ENCODE assay signal across 8 cellular contexts in genomic region chrX:3697701-3698279, GRCh38. TPM values are rescaled to one million over a fixed set of nuclear protein-coding genes. Genes with fewer than 3 reads are reported as not detected.
DNase-seq lines count a peak whose midpoint lies in the region; ATAC-seq and TF ChIP-seq lines count a peak whose summit lies in the region.

No MANE protein-coding gene starts in this region.

- no TSS peak for BruUV-seq in mammary epithelial cell (replicated peaks; lab: Mats Ljungman, UMichigan)

- no peak overlapping the region for H2BK15ac ChIP-seq in mesenchymal stem cell (ENCODE audit: low read depth, poor library complexity, severe bottlenecking)

- H3K36me3 Mint-ChIP-seq in activated naive CD8-positive, alpha-beta T cell treated with anti-CD3 and anti-CD28 coated beads for 36 hours: peaks cover 18% of the 10 kb centered on the region

- no peak overlapping the region for H3K4ac ChIP-seq in mesenchymal stem cell (ENCODE audit: low read depth in 1 of 2, low read length in 2 of 2)

- H4K91ac ChIP-seq in mesenchymal stem cell (ENCODE audit: low read length): no peak overlapping the region

- H2AFZ ChIP-seq in mammary epithelial cell (ENCODE audit: low read depth, low read length) (no peak overlapping the region), mesenchymal stem cell (ENCODE audit: low read depth, low read length) (no peak overlapping the region)

- no peak overlapping the region for H2BK120ac ChIP-seq in mesenchymal stem cell (ENCODE audit: low read depth, low read length)

- no peaks in the 10 kb centered on the region for H4K20me1 ChIP-seq in mammary epithelial cell (ENCODE audit: insufficient read depth, low read length)

- H3K23ac ChIP-seq in mesenchymal stem cell (ENCODE audit: low read length in 2 of 2): no peak overlapping the region

- H3K36me3 ChIP-seq in mammary epithelial cell (ENCODE audit: insufficient read depth, low read length) (no peaks in the 10 kb centered on the region), mesenchymal stem cell (ENCODE audit: control insufficient read depth in 1 of 2, insufficient read depth in 2 of 2, low read depth in 1 of 2, low read length in 2 of 2) (no peaks in the 10 kb centered on the region)

- CTCF ChIA-PET in AG04450 (lab: Charles Lee) (no interaction called here), mammary epithelial cell (lab: Charles Lee; ENCODE audit: low non-redundant PET) (no interaction called here)

- H3K9ac ChIP-seq in mammary epithelial cell (ENCODE audit: insufficient read depth, low read length): peak overlapping the region; percentile 62
- no peak overlapping the region for H3K9ac ChIP-seq in mesenchymal stem cell (ENCODE audit: low read length)

- no peak overlapping the region for H4K8ac ChIP-seq in mesenchymal stem cell (ENCODE audit: low read length)

- no peak for TF ChIP-seq EP300 in Ishikawa (IDR thresholded peaks at IDR 0.05; ENCODE audit: borderline replicate concordance)

- H3K27ac ChIP-seq in AG04450 (ENCODE audit: low read depth, low read length) (peak overlapping the region; percentile 52), mammary epithelial cell (ENCODE audit: insufficient read depth, low read depth, low read length) (peak overlapping the region; percentile 86), mesenchymal stem cell (ENCODE audit: low read length, poor library complexity, severe bottlenecking) (peak overlapping the region; percentile 60)

- H3K4me2 ChIP-seq in mammary epithelial cell (ENCODE audit: insufficient read depth, low read depth, low read length) (peak overlapping the region; percentile 51), mesenchymal stem cell (ENCODE audit: low read length, poor library complexity, severe bottlenecking) (peak overlapping the region; percentile 47)

- H3K27me3 Mint-ChIP-seq in activated naive CD8-positive, alpha-beta T cell treated with anti-CD3 and anti-CD28 coated beads for 36 hours: no peaks in the 10 kb centered on the region

- H3K79me2 ChIP-seq in mammary epithelial cell (ENCODE audit: insufficient read depth, low read length): peaks cover 69% of the 10 kb centered on the region

- dilution Hi-C loops in mammary epithelial cell (cut with HindIII; ENCODE audit: low sequenced_read_pairs): no loop called here

- no peak for ATAC-seq in GM21825 (IDR thresholded peaks at IDR 0.05; ENCODE audit: unreplicated experiment)

- H3K9me3 Mint-ChIP-seq in activated naive CD8-positive, alpha-beta T cell treated with anti-CD3 and anti-CD28 coated beads for 36 hours: no peaks in the 10 kb centered on the region

- intact Hi-C loops in mammary epithelial cell (cut with micrococcal nuclease): loop anchor here (2.0 kb wide), 1 partner anchor 15 kb away; the partner anchor contains the start of gene PRKX

- no peak overlapping the region for H3K4me3 Mint-ChIP-seq in activated naive CD8-positive, alpha-beta T cell treated with anti-CD3 and anti-CD28 coated beads for 36 hours

- H3K9me3 ChIP-seq in AG04450 (ENCODE audit: control insufficient read depth, insufficient read depth, low read length) (no peaks in the 10 kb centered on the region), mammary epithelial cell (replicated peaks; ENCODE audit: insufficient read depth, low read length) (peaks cover 2% of the 10 kb centered on the region), mesenchymal stem cell (ENCODE audit: control insufficient read depth, low read length) (no peaks in the 10 kb centered on the region)

- no peak overlapping the region for H3K18ac ChIP-seq in mesenchymal stem cell (ENCODE audit: low read depth in 1 of 2, low read length in 2 of 2)

- peaks cover 5% of the 10 kb centered on the region for H3K79me1 ChIP-seq in mesenchymal stem cell (replicated peaks; ENCODE audit: low read length, poor library complexity, severe bottlenecking)

- no peak overlapping the region for H2BK5ac ChIP-seq in mesenchymal stem cell (ENCODE audit: low read depth, low read length, poor library complexity, severe bottlenecking)

- H3K4me1 ChIP-seq in mammary epithelial cell (ENCODE audit: insufficient read depth, low read length) (peaks cover 6% of the 10 kb centered on the region), mesenchymal stem cell (ENCODE audit: control insufficient read depth, insufficient read depth, low read depth, low read length) (peaks cover 2% of the 10 kb centered on the region)

- 3% methylated on average over 12 of the region's 16 CpGs for WGBS in mammary epithelial cell (ENCODE audit: low coverage, missing lambda C conversion rate)
- 65% methylated on average over 12 of the region's 16 CpGs for WGBS in mesenchymal stem cell

- H3K27me3 ChIP-seq in AG04450 (ENCODE audit: control insufficient read depth, insufficient read depth, low read length): no peaks in the 10 kb centered on the region
- H3K27me3 ChIP-seq in mammary epithelial cell (ENCODE audit: insufficient read depth, low read length): no peaks in the 10 kb centered on the region
- H3K27me3 ChIP-seq in mesenchymal stem cell (ENCODE audit: control insufficient read depth in 1 of 2, insufficient read depth in 1 of 2, low read length in 2 of 2): no peaks in the 10 kb centered on the region

- no peak for DNase-seq in AG04450 (ENCODE audit: low read depth, low spot score)
- DNase-seq in mammary epithelial cell: peak; percentile 94
- peak; percentile 66 for DNase-seq in mesenchymal stem cell
- DNase-seq in activated naive CD8-positive, alpha-beta T cell treated with anti-CD3 and anti-CD28 coated beads for 36 hours: no peak
- DNase-seq in activated CD8-positive, alpha-beta memory T cell treated with anti-CD3 and anti-CD28 coated beads, Interleukin-2, amount 50 U/mL, for 48 hours: no peak
- no peak for DNase-seq in GM19238 (ENCODE audit: insufficient read length, low spot score)

- H3K14ac ChIP-seq in mesenchymal stem cell (ENCODE audit: low read length in 2 of 2): no peak overlapping the region

- POLR2A ChIA-PET in AG04450 (lab: Yijun Ruan, JAX): no interaction called here

- no peak overlapping the region for H2BK12ac ChIP-seq in mesenchymal stem cell (ENCODE audit: low read length in 2 of 2)

- H3K27ac Mint-ChIP-seq in activated naive CD8-positive, alpha-beta T cell treated with anti-CD3 and anti-CD28 coated beads for 36 hours: no peak overlapping the region

- no peak for TF ChIP-seq CTCF in AG04450 (IDR thresholded peaks at IDR 0.05; ENCODE audit: low read depth, low read length)
- no peak for TF ChIP-seq CTCF in mammary epithelial cell (conservative IDR thresholded peaks at IDR 0.05 in 1 of 2, IDR thresholded peaks at IDR 0.05 in 1 of 2; ENCODE audit: extremely low read depth in 1 of 2, insufficient read depth in 1 of 2, low read depth in 1 of 2, low read length in 2 of 2)

- no peak overlapping the region for H2AK5ac ChIP-seq in mesenchymal stem cell (ENCODE audit: low read length, severe bottlenecking)

- no peak for TF ChIP-seq RAD21 in Ishikawa (IDR thresholded peaks at IDR 0.05; ENCODE audit: low read depth)

- H3K4me3 ChIP-seq in AG04450 (ENCODE audit: low read depth, low read length) (no peak overlapping the region), mammary epithelial cell (replicated peaks in 1 of 3; ENCODE audit: insufficient read depth in 1 of 3, low read depth in 2 of 3, low read length in 3 of 3) (no peak overlapping the region), mesenchymal stem cell (ENCODE audit: insufficient read depth in 1 of 2, low read depth in 1 of 2, low read length in 2 of 2) (no peak overlapping the region)

- H3K4me1 Mint-ChIP-seq in activated naive CD8-positive, alpha-beta T cell treated with anti-CD3 and anti-CD28 coated beads for 36 hours: peaks cover 25% of the 10 kb centered on the region

- in situ Hi-C loops in mammary epithelial cell (cut with MboI; ENCODE audit: low sequenced_read_pairs in 2 of 2): no loop called here

TF ChIP-seq in Ishikawa, 13 proteins besides CTCF, POLR2A, EP300 and RAD21 (continues in another document):
- TF ChIP-seq TAF1 (IDR thresholded peaks at IDR 0.05; ENCODE audit: low read depth) (no peak), TCF12 (IDR thresholded peaks at IDR 0.05; ENCODE audit: low read depth) (peak; percentile 20; the same call in 1 of the 2 replicates), CREB1 (IDR thresholded peaks at IDR 0.05; ENCODE audit: low read depth) (no peak), EGR1 (IDR thresholded peaks at IDR 0.05) (no peak), REST (IDR thresholded peaks at IDR 0.05; ENCODE audit: low read depth) (no peak)

RNA-seq across cellular contexts. Expression of gene PRKX, which starts 15.7 kb away (rescaled TPM):
- 13.7 and 14.6 TPM in 2 replicates for polyA plus RNA-seq in AG04450 (2011; rRNA removed)
- polyA minus RNA-seq in AG04450 (2011; rRNA and poly(A)+ RNA removed): 12.6 and 14.0 TPM in 2 replicates
- total RNA-seq in mammary epithelial cell: 10 to 100 TPM; 33.8 to 39.7 TPM
- 22.0 TPM for polyA plus RNA-seq in mammary epithelial cell
- polyA minus RNA-seq in mammary epithelial cell: 63.7 TPM
- polyA plus RNA-seq in mesenchymal stem cell (2013, experiment 1 of 2): 6.2 TPM
- 6.6 TPM for polyA plus RNA-seq in mesenchymal stem cell (2013, experiment 2 of 2)
- total RNA-seq in activated naive CD8-positive, alpha-beta T cell treated with anti-CD3 and anti-CD28 coated beads for 36 hours: 10 to 100 TPM; 26.0 to 31.5 TPM

Comparison
In these comparisons a context has a peak if more than half of its experiments do, and no peak if none do; other contexts are left out.
1. DNase-seq: peak in mammary epithelial cell (single experiment) and mesenchymal stem cell (single experiment); none in AG04450 (single experiment), activated naive CD8-positive, alpha-beta T cell treated with anti-CD3 and anti-CD28 coated beads for 36 hours (single experiment), activated CD8-positive, alpha-beta memory T cell treated with anti-CD3 and anti-CD28 coated beads, Interleukin-2, amount 50 U/mL, for 48 hours (single experiment) and GM19238 (single experiment).
2. Peak in every context shown above with its lines, with median percentiles within 50 percentile points of each other: H3K27ac ChIP-seq.